8 cellular contexts compared by ENCODE assay signal in genomic region chr18:35289293-35290069, GRCh38. TPM values are rescaled to one million over a fixed set of nuclear protein-coding genes. Genes with fewer than 3 reads are reported as not detected.
DNase-seq lines count a peak whose midpoint lies in the region; ATAC-seq and TF ChIP-seq lines count a peak whose summit lies in the region.

No MANE protein-coding gene starts in this region.

- peak overlapping the region; percentile 91 for H3K9ac ChIP-seq in neural cell (ENCODE audit: low read length)

- peak overlapping the region; percentile 81 for H3K4me3 ChIP-seq in fibroblast of mammary gland (ENCODE audit: control insufficient read depth, low read depth, low read length)
- peak overlapping the region; percentile 76 for H3K4me3 ChIP-seq in neural cell (ENCODE audit: low read length)

- no peak for TF ChIP-seq CTCF in fibroblast of mammary gland (conservative IDR thresholded peaks at IDR 0.05; ENCODE audit: control insufficient read depth, insufficient read depth, low read depth, low read length)
- TF ChIP-seq CTCF in neural cell (IDR thresholded peaks at IDR 0.05; ENCODE audit: poor library complexity, severe bottlenecking), result no peak

- TF ChIP-seq RAD21 in neural cell (conservative IDR thresholded peaks at IDR 0.05), result no peak

- no peaks in the 10 kb centered on the region for H3F3A ChIP-seq in neural cell (ENCODE audit: insufficient read depth, low read length, poor library complexity, severe bottlenecking)

- DNase-seq in Caki2 (ENCODE audit: low read depth), result peak; percentile 1
- peak; percentile 14 to 18 for DNase-seq in activated CD4-positive, alpha-beta T cell treated with anti-CD3 and anti-CD28 coated beads, Interleukin-2, amount 50 U/mL, for 4 hours
- peak; percentile 65 for DNase-seq in fibroblast of mammary gland (ENCODE audit: low read depth)
- no peak for DNase-seq in NCI-H1694 (lab: John Stamatoyannopoulos, UW)
- DNase-seq in SKM-1 (lab: John Stamatoyannopoulos, UW; ENCODE audit: unreplicated experiment), result no peak

- in situ Hi-C loops in Caki2 (cut with HindIII; ENCODE audit: low pct_unique_long_range_greater_than_20kb, low sequenced_read_pairs), result no loop called here

- ATAC-seq in GM21381 (IDR thresholded peaks at IDR 0.05; ENCODE audit: unreplicated experiment) (peak; percentile 33), HG03571 (IDR thresholded peaks at IDR 0.05; ENCODE audit: unreplicated experiment) (peak; percentile 25)

- H3K9me3 ChIP-seq in neural cell (ENCODE audit: low read length), result peaks cover 4% of the 10 kb centered on the region

- peak overlapping the region; percentile 88 for H3K27ac ChIP-seq in neural cell (ENCODE audit: low read length)

- no peak for TF ChIP-seq EP300 in neural cell (conservative IDR thresholded peaks at IDR 0.05; ENCODE audit: poor library complexity, severe bottlenecking)

- peaks cover 35% of the 10 kb centered on the region for H3K79me2 ChIP-seq in neural cell (replicated peaks; ENCODE audit: insufficient read depth, low read length)

- H2AFZ ChIP-seq in neural cell (ENCODE audit: low read depth, low read length), result peak overlapping the region; percentile 79

- no peaks in the 10 kb centered on the region for H3K27me3 ChIP-seq in neural cell (ENCODE audit: insufficient read depth, low read depth, low read length)

- no peaks in the 10 kb centered on the region for H3K36me3 ChIP-seq in neural cell (ENCODE audit: insufficient read depth, low read length)

- no peaks in the 10 kb centered on the region for H4K20me1 ChIP-seq in neural cell (ENCODE audit: insufficient read depth)

- H3K4me2 ChIP-seq in neural cell (ENCODE audit: low read length), result peak overlapping the region; percentile 60

- H3K9me2 ChIP-seq in neural cell (ENCODE audit: insufficient read depth, low read length), result no peaks in the 10 kb centered on the region

TF ChIP-seq in neural cell, 6 proteins besides CTCF, POLR2A, EP300 and RAD21:
- TF ChIP-seq POLR2AphosphoS5 (IDR thresholded peaks at IDR 0.05) (no peak), TAF1 (IDR thresholded peaks at IDR 0.05; ENCODE audit: low read depth) (no peak), MXI1 (conservative IDR thresholded peaks at IDR 0.05; ENCODE audit: poor library complexity, severe bottlenecking) (no peak), SMC3 (conservative IDR thresholded peaks at IDR 0.05; ENCODE audit: poor library complexity) (no peak), EZH2 (IDR thresholded peaks at IDR 0.05; ENCODE audit: borderline replicate concordance, insufficient read depth, low read length, poor library complexity, severe bottlenecking) (no peak)
- TF ChIP-seq, protein P1, sequence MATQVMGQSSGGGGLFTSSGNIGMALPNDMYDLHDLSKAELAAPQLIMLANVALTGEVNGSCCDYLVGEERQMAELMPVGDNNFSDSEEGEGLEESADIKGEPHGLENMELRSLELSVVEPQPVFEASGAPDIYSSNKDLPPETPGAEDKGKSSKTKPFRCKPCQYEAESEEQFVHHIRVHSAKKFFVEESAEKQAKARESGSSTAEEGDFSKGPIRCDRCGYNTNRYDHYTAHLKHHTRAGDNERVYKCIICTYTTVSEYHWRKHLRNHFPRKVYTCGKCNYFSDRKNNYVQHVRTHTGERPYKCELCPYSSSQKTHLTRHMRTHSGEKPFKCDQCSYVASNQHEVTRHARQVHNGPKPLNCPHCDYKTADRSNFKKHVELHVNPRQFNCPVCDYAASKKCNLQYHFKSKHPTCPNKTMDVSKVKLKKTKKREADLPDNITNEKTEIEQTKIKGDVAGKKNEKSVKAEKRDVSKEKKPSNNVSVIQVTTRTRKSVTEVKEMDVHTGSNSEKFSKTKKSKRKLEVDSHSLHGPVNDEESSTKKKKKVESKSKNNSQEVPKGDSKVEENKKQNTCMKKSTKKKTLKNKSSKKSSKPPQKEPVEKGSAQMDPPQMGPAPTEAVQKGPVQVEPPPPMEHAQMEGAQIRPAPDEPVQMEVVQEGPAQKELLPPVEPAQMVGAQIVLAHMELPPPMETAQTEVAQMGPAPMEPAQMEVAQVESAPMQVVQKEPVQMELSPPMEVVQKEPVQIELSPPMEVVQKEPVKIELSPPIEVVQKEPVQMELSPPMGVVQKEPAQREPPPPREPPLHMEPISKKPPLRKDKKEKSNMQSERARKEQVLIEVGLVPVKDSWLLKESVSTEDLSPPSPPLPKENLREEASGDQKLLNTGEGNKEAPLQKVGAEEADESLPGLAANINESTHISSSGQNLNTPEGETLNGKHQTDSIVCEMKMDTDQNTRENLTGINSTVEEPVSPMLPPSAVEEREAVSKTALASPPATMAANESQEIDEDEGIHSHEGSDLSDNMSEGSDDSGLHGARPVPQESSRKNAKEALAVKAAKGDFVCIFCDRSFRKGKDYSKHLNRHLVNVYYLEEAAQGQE (IDR thresholded peaks at IDR 0.05; ENCODE audit: borderline replicate concordance), result no peak

RNA-seq across cellular contexts. Expression of gene ZSCAN30, which starts 0.5 kb away (rescaled TPM):
- total RNA-seq in Caki2 (2014; rRNA removed; shearing (Covaris generic); ENCODE audit: low replicate concordance), result 2.5 and 2.9 TPM in 2 replicates
- 25.4 and 30.6 TPM in 2 replicates for polyA plus RNA-seq in neural cell
- 39.4 and 44.8 TPM in 2 replicates for polyA minus RNA-seq in neural cell

RNA-seq across cellular contexts. Expression of gene ZNF397, which starts 48.6 kb away (rescaled TPM):
- 4.2 and 15.4 TPM in 2 replicates for total RNA-seq in Caki2 (2014; rRNA removed; shearing (Covaris generic); ENCODE audit: low replicate concordance)
- polyA plus RNA-seq in neural cell, result 58.7 and 65.2 TPM in 2 replicates
- polyA minus RNA-seq in neural cell, result 113 and 140 TPM in 2 replicates

RNA-seq across cellular contexts. Expression of gene ZNF24, which starts 54.7 kb away (rescaled TPM):
- total RNA-seq in Caki2 (2014; rRNA removed; shearing (Covaris generic); ENCODE audit: low replicate concordance), result 10.3 and 10.6 TPM in 2 replicates
- polyA plus RNA-seq in neural cell, result 39.4 and 46.3 TPM in 2 replicates
- 139 and 153 TPM in 2 replicates for polyA minus RNA-seq in neural cell

Comparison
In these comparisons a context has a peak if more than half of its experiments do, and no peak if none do; other contexts are left out.
1. DNase-seq: peak in Caki2 (single experiment), activated CD4-positive, alpha-beta T cell treated with anti-CD3 and anti-CD28 coated beads, Interleukin-2, amount 50 U/mL, for 4 hours (2 of 2) and fibroblast of mammary gland (single experiment); none in NCI-H1694 (single experiment) and SKM-1 (single experiment).